Comparison of ENCODE assay signal across 18 cellular contexts in genomic region chr5:77718934-77719610, GRCh38. TPM values are rescaled to one million over a fixed set of nuclear protein-coding genes. Genes with fewer than 3 reads are reported as not detected.
DNase-seq lines count a peak whose midpoint lies in the region; ATAC-seq and TF ChIP-seq lines count a peak whose summit lies in the region.
"Had no signal": no experiment of that assay in that cellular context is flagged by ENCODE, and none has a peak within 500 bp of the region (broad histone marks: within the 10 kb centered on the region; RNA-seq: fewer than 3 reads in every experiment).

No MANE protein-coding gene starts in this region.

- intact Hi-C loops in activated B cell treated with CpG ODN at 0.5 μM for 24 hours (cut with micrococcal nuclease): loop anchor here (10.0 kb wide), 1 partner anchor 446 kb away; no protein-coding TSS in a partner anchor
- intact Hi-C loops in mammary epithelial cell (cut with micrococcal nuclease): no loop called here

- H3K36me3 Mint-ChIP-seq in activated B cell treated with CpG ODN at 0.5 μM for 24 hours (ENCODE audit: low read depth): peaks cover 4% of the 10 kb centered on the region

- ATAC-seq in GM19395 (IDR thresholded peaks at IDR 0.05; ENCODE audit: unreplicated experiment) (peak; percentile 82), HG02970 (IDR thresholded peaks at IDR 0.05; ENCODE audit: low FRiP score, unreplicated experiment) (peak; percentile 68), activated B cell treated with CpG ODN at 0.5 μM for 24 hours (ENCODE audit: low read depth) (peak; percentile 64), HG03196 (IDR thresholded peaks at IDR 0.05; ENCODE audit: unreplicated experiment) (no peak)

- no peak overlapping the region for H3K27ac ChIP-seq in mammary epithelial cell (ENCODE audit: insufficient read depth, low read depth, low read length)
- H3K27ac ChIP-seq: vagina had no signal

- H3K9me3 ChIP-seq in mammary epithelial cell (replicated peaks; ENCODE audit: insufficient read depth, low read length): no peaks in the 10 kb centered on the region
- H3K9me3 ChIP-seq: vagina had no signal

- no peaks in the 10 kb centered on the region for H3K36me3 ChIP-seq in mammary epithelial cell (ENCODE audit: insufficient read depth, low read length)
- H3K36me3 ChIP-seq: vagina had no signal

- WGBS in mammary epithelial cell (ENCODE audit: low coverage, missing lambda C conversion rate): 95% methylated on average over 6 of the region's 6 CpGs

- no peak overlapping the region for H3K4me3 ChIP-seq in mammary epithelial cell (replicated peaks in 1 of 3; ENCODE audit: insufficient read depth in 1 of 3, low read depth in 2 of 3, low read length in 3 of 3)
- H3K4me3 ChIP-seq: vagina had no signal

- POLR2A ChIA-PET in activated B cell treated with CpG ODN at 0.5 μM for 24 hours (lab: Charles Lee): no interaction called here

- no peaks in the 10 kb centered on the region for H3K4me1 ChIP-seq in mammary epithelial cell (ENCODE audit: insufficient read depth, low read length)
- H3K4me1 ChIP-seq: vagina had no signal

- dilution Hi-C loops in mammary epithelial cell (cut with HindIII; ENCODE audit: low sequenced_read_pairs): no loop called here

- H3K4me3 Mint-ChIP-seq in activated B cell treated with CpG ODN at 0.5 μM for 24 hours: peak overlapping the region; percentile 53
- H3K4me3 Mint-ChIP-seq: activated CD4-positive, alpha-beta T cell treated with anti-CD3 and anti-CD28 coated beads, Interleukin-2, amount 10 ng/mL, durations not matched to agents 24 days and 14 days; HFFc6 had no signal

- H3K27me3 Mint-ChIP-seq in activated B cell treated with CpG ODN at 0.5 μM for 24 hours: no peaks in the 10 kb centered on the region
- H3K27me3 Mint-ChIP-seq: activated CD4-positive, alpha-beta T cell treated with anti-CD3 and anti-CD28 coated beads, Interleukin-2, amount 10 ng/mL, durations not matched to agents 24 days and 14 days had no signal

- BruUV-seq in mammary epithelial cell (replicated peaks; lab: Mats Ljungman, UMichigan): no TSS peak

- H2AFZ ChIP-seq in mammary epithelial cell (ENCODE audit: low read depth, low read length): no peak overlapping the region

- H3K4me1 Mint-ChIP-seq in activated B cell treated with CpG ODN at 0.5 μM for 24 hours: peaks cover 39% of the 10 kb centered on the region
- H3K4me1 Mint-ChIP-seq: activated CD4-positive, alpha-beta T cell treated with anti-CD3 and anti-CD28 coated beads, Interleukin-2, amount 10 ng/mL, durations not matched to agents 24 days and 14 days had no signal

- peak; percentile 18 for DNase-seq in GM10266 (ENCODE audit: extremely low spot score)
- DNase-seq in activated B cell treated with CpG ODN at 0.5 μM for 24 hours: no peak
- DNase-seq in mammary epithelial cell: no peak
- no peak for DNase-seq in activated CD8-positive, alpha-beta memory T cell treated with anti-CD3 and anti-CD28 coated beads for 24 hours
- no peak for DNase-seq in NCI-H526 (lab: John Stamatoyannopoulos, UW)
- DNase-seq: activated CD4-positive, alpha-beta T cell treated with anti-CD3 and anti-CD28 coated beads, Interleukin-2, amount 10 ng/mL, durations not matched to agents 24 days and 14 days; aorta; C1 segment of cervical spinal cord; effector CD8-positive, alpha-beta T cell; glutamatergic neuron; HFFc6; mesendoderm; NCI-H510A; retina had no signal

- in situ Hi-C loops in mammary epithelial cell (cut with MboI; ENCODE audit: low sequenced_read_pairs in 2 of 2): no loop called here

- no peaks in the 10 kb centered on the region for H3K27me3 ChIP-seq in mammary epithelial cell (ENCODE audit: insufficient read depth, low read length)
- H3K27me3 ChIP-seq: vagina had no signal

- H3K9me3 Mint-ChIP-seq in activated B cell treated with CpG ODN at 0.5 μM for 24 hours: no peaks in the 10 kb centered on the region
- H3K9me3 Mint-ChIP-seq: activated CD4-positive, alpha-beta T cell treated with anti-CD3 and anti-CD28 coated beads, Interleukin-2, amount 10 ng/mL, durations not matched to agents 24 days and 14 days; HFFc6 had no signal

- H3K27ac Mint-ChIP-seq in activated B cell treated with CpG ODN at 0.5 μM for 24 hours: peak overlapping the region; percentile 46
- H3K27ac Mint-ChIP-seq: activated CD4-positive, alpha-beta T cell treated with anti-CD3 and anti-CD28 coated beads, Interleukin-2, amount 10 ng/mL, durations not matched to agents 24 days and 14 days; HFFc6 had no signal

- no peak overlapping the region for H3K4me2 ChIP-seq in mammary epithelial cell (ENCODE audit: insufficient read depth, low read depth, low read length)

- peaks cover 82% of the 10 kb centered on the region for H3K79me2 ChIP-seq in mammary epithelial cell (ENCODE audit: insufficient read depth, low read length)

- H3K9ac ChIP-seq in mammary epithelial cell (ENCODE audit: insufficient read depth, low read length): no peak overlapping the region

- CTCF ChIA-PET in activated B cell treated with CpG ODN at 0.5 μM for 24 hours (lab: Charles Lee): no interaction called here
- CTCF ChIA-PET in mammary epithelial cell (lab: Charles Lee; ENCODE audit: low non-redundant PET): no interaction called here

- no peaks in the 10 kb centered on the region for H4K20me1 ChIP-seq in mammary epithelial cell (ENCODE audit: insufficient read depth, low read length)

- TF ChIP-seq CTCF in GM10266 (IDR thresholded peaks at IDR 0.05; ENCODE audit: control insufficient read depth, insufficient read depth, low read depth, missing control alignments): no peak
- TF ChIP-seq CTCF in activated B cell treated with CpG ODN at 0.5 μM for 24 hours (IDR thresholded peaks at IDR 0.05): no peak
- TF ChIP-seq CTCF in mammary epithelial cell (conservative IDR thresholded peaks at IDR 0.05 in 1 of 2, IDR thresholded peaks at IDR 0.05 in 1 of 2; ENCODE audit: extremely low read depth in 1 of 2, insufficient read depth in 1 of 2, low read depth in 1 of 2, low read length in 2 of 2): no peak

RNA-seq across cellular contexts. Expression of gene TBCA, which starts 57.1 kb away (rescaled TPM):
- 113 and 128 TPM in 2 replicates for total RNA-seq in activated B cell treated with CpG ODN at 0.5 μM for 24 hours
- total RNA-seq in mammary epithelial cell: 100 to 1,000 TPM in 1 of 2 donors, 10 to 100 TPM in 1; 69.7 to 210 TPM
- polyA plus RNA-seq in mammary epithelial cell: 138 TPM
- 10.8 TPM for polyA minus RNA-seq in mammary epithelial cell
